In genomic region chr16:23146877-23147601, GRCh38 we compare ENCODE assay signal across 12 cellular contexts. TPM values are rescaled to one million over a fixed set of nuclear protein-coding genes. Genes with fewer than 3 reads are reported as not detected.
DNase-seq lines count a peak whose midpoint lies in the region; ATAC-seq and TF ChIP-seq lines count a peak whose summit lies in the region.
"Had no signal": no experiment of that assay in that cellular context is flagged by ENCODE, and none has a peak within 500 bp of the region (broad histone marks: within the 10 kb centered on the region; RNA-seq: fewer than 3 reads in every experiment).

No MANE protein-coding gene starts in this region.

- DNase-seq in CD4-positive, CD25-positive, alpha-beta regulatory T cell = no peak
- DNase-seq in dermis blood vessel endothelial cell (peak; percentile 48), NCI-H510A (lab: John Stamatoyannopoulos, UW) (no peak), nucleus accumbens (lab: John Stamatoyannopoulos, UW) (no peak)
- DNase-seq: activated T-cell treated with anti-CD3 and anti-CD28 coated beads, Interleukin-2, amount 50 U/mL, for 72 hours; HCEC 1CT; NCI-H1417 treated with DMSO at 0.1 percent for 48 hours; retina had no signal

- H3K36me3 ChIP-seq in CD4-positive, CD25-positive, alpha-beta regulatory T cell (ENCODE audit: control insufficient read depth, insufficient read depth, low read length) = no peaks in the 10 kb centered on the region
- no peaks in the 10 kb centered on the region for H3K36me3 ChIP-seq in HUES64 (ENCODE audit: insufficient read depth, low read length)

- no peak overlapping the region for H3K4me3 ChIP-seq in CD4-positive, CD25-positive, alpha-beta regulatory T cell (ENCODE audit: low read depth, low read length)
- H3K4me3 ChIP-seq in HUES64 (ENCODE audit: low read length) = peak overlapping the region; percentile 78; the same call in 1 of the 2 replicates

- WGBS in HUES64 = 80% methylated on average over 17 of the region's 17 CpGs

- H3K4me1 Mint-ChIP-seq in CD4-positive, CD25-positive, alpha-beta regulatory T cell = peaks cover 6 to 24% (median 18%) of the 10 kb centered on the region in 4 donors
- peaks cover 38% of the 10 kb centered on the region for H3K4me1 Mint-ChIP-seq in nephron

- no peak overlapping the region for H3K27ac ChIP-seq in CD4-positive, CD25-positive, alpha-beta regulatory T cell (ENCODE audit: insufficient read depth, low read length, poor library complexity, severe bottlenecking)
- no peak overlapping the region for H3K27ac ChIP-seq in HUES64 (ENCODE audit: low read depth, low read length)

- no peak for ATAC-seq in CD4-positive, CD25-positive, alpha-beta regulatory T cell (ENCODE audit: low read depth in 2 of 2)
- no peak for ATAC-seq in HG02981 (IDR thresholded peaks at IDR 0.05; ENCODE audit: unreplicated experiment)
- no peak for ATAC-seq in HG03565 (IDR thresholded peaks at IDR 0.05; ENCODE audit: unreplicated experiment)
- ATAC-seq: activated T-cell treated with anti-CD3 and anti-CD28 coated beads, Interleukin-2, amount 50 U/mL, for 72 hours had no signal

- no peak for TF ChIP-seq CTCF in nephron (IDR thresholded peaks at IDR 0.05; ENCODE audit: unreplicated experiment in 3 of 3)

- H3K9me3 ChIP-seq in CD4-positive, CD25-positive, alpha-beta regulatory T cell (ENCODE audit: control insufficient read depth in 2 of 2, low read length in 2 of 2) = no peaks in the 10 kb centered on the region
- H3K9me3 ChIP-seq in HUES64 (ENCODE audit: insufficient read depth, low read depth, low read length) = no peaks in the 10 kb centered on the region

- no peaks in the 10 kb centered on the region for H3K27me3 Mint-ChIP-seq in CD4-positive, CD25-positive, alpha-beta regulatory T cell
- H3K27me3 Mint-ChIP-seq in nephron (ENCODE audit: low read depth) = peaks cover 10% of the 10 kb centered on the region

- H3K9me3 Mint-ChIP-seq in CD4-positive, CD25-positive, alpha-beta regulatory T cell = peaks cover 0 to 2% (median 0%) of the 10 kb centered on the region in 7 donors
- no peaks in the 10 kb centered on the region for H3K9me3 Mint-ChIP-seq in nephron
- H3K9me3 Mint-ChIP-seq: activated T-cell treated with anti-CD3 and anti-CD28 coated beads, Interleukin-2, amount 50 U/mL, for 72 hours had no signal

- no peak overlapping the region for H3K27ac Mint-ChIP-seq in CD4-positive, CD25-positive, alpha-beta regulatory T cell
- H3K27ac Mint-ChIP-seq in nephron = peak overlapping the region in 1 of 3 experiments; percentile 23

- H3K4me1 ChIP-seq in CD4-positive, CD25-positive, alpha-beta regulatory T cell (ENCODE audit: control insufficient read depth, insufficient read depth, low read length, poor library complexity, severe bottlenecking) = peaks cover 10% of the 10 kb centered on the region
- peaks cover 37% of the 10 kb centered on the region for H3K4me1 ChIP-seq in HUES64 (ENCODE audit: insufficient read depth, low read length)

- peak overlapping the region; percentile 6 to 89 (median 42) for H3K4me3 Mint-ChIP-seq in CD4-positive, CD25-positive, alpha-beta regulatory T cell
- peak overlapping the region; percentile 92 to 98 (median 98) for H3K4me3 Mint-ChIP-seq in nephron

- H3K27me3 ChIP-seq in CD4-positive, CD25-positive, alpha-beta regulatory T cell (ENCODE audit: control insufficient read depth, insufficient read depth, low read length) = peaks cover 2% of the 10 kb centered on the region
- H3K27me3 ChIP-seq in HUES64 (ENCODE audit: insufficient read depth, low read length) = peaks cover 12% of the 10 kb centered on the region; the same call in 1 of the 2 replicates

- H3K9ac ChIP-seq in HUES64 (ENCODE audit: low read depth, low read length) = no peak overlapping the region

- no peaks in the 10 kb centered on the region for H3K36me3 Mint-ChIP-seq in CD4-positive, CD25-positive, alpha-beta regulatory T cell
- H3K36me3 Mint-ChIP-seq in nephron (ENCODE audit: low read depth) = no peaks in the 10 kb centered on the region

RNA-seq across cellular contexts. Expression of gene USP31, which starts 2.2 kb away (rescaled TPM):
- total RNA-seq in CD4-positive, CD25-positive, alpha-beta regulatory T cell = 4.2 TPM
- polyA plus RNA-seq in CD4-positive, CD25-positive, alpha-beta regulatory T cell = under 1 TPM; 0.13 to 0.49 (median 0.28) TPM
- polyA plus RNA-seq in HUES64 (2013, experiment 1 of 2) = 5.0 TPM
- polyA plus RNA-seq in HUES64 (2013, experiment 2 of 2) = 5.0 TPM
- 37.8 and 43.7 TPM in 2 replicates for total RNA-seq in dermis blood vessel endothelial cell

RNA-seq across cellular contexts. Expression of gene SCNN1G, which starts 35.5 kb away (rescaled TPM):
- total RNA-seq in CD4-positive, CD25-positive, alpha-beta regulatory T cell = not detected
- polyA plus RNA-seq in CD4-positive, CD25-positive, alpha-beta regulatory T cell = not detected
- polyA plus RNA-seq in HUES64 (2013, experiment 1 of 2) = 0.20 TPM
- polyA plus RNA-seq in HUES64 (2013, experiment 2 of 2) = 0.44 TPM
- total RNA-seq in dermis blood vessel endothelial cell = 0.68 and 2.6 TPM in 2 replicates
- total RNA-seq: activated T-cell treated with anti-CD3 and anti-CD28 coated beads, Interleukin-2, amount 50 U/mL, for 72 hours had no signal
